Comparison of ENCODE assay signal across 1 cellular context in genomic region chr3:32969656-32970055, GRCh38.
TF ChIP-seq lines count a peak whose summit lies in the region.

No MANE protein-coding gene starts in this region.

TF ChIP-seq in HepG2, 621 proteins besides CTCF, POLR2A, EP300 and RAD21 (continued from another document and continues in another):
- TF ChIP-seq AFF4 (CRISPR knock-in tag; IDR thresholded peaks at IDR 0.05) (no peak), SAP130 (CRISPR knock-in tag; IDR thresholded peaks at IDR 0.05; ENCODE audit: low read depth) (peak; percentile 61), TRAFD1 (CRISPR knock-in tag; IDR thresholded peaks at IDR 0.05; ENCODE audit: borderline replicate concordance) (no peak), RBM22 (optimal IDR thresholded peaks at IDR 0.05; ENCODE audit: low read length) (no peak), SMAD3 (CRISPR knock-in tag; IDR thresholded peaks at IDR 0.05) (no peak), KLF11 (CRISPR knock-in tag; IDR thresholded peaks at IDR 0.05) (no peak), ZNF337 (CRISPR knock-in tag; IDR thresholded peaks at IDR 0.05; ENCODE audit: borderline replicate concordance, low read depth) (no peak), E2F2 (CRISPR knock-in tag; IDR thresholded peaks at IDR 0.05; ENCODE audit: borderline replicate concordance) (no peak), ZBTB7B (CRISPR knock-in tag; IDR thresholded peaks at IDR 0.05) (no peak), ZFP36L2 (CRISPR knock-in tag; IDR thresholded peaks at IDR 0.05) (no peak), FLYWCH1 (CRISPR knock-in tag; IDR thresholded peaks at IDR 0.05) (no peak), SUZ12 (IDR thresholded peaks at IDR 0.05; ENCODE audit: low read depth, low read length) (no peak), ISX (CRISPR knock-in tag; conservative IDR thresholded peaks at IDR 0.05) (no peak), ELF3 (CRISPR knock-in tag; IDR thresholded peaks at IDR 0.05) (0 out of 2 replicates have a peak, but pooled peaks have one; percentile 28), RFX3 (CRISPR knock-in tag; IDR thresholded peaks at IDR 0.05) (no peak), ZZZ3 (CRISPR knock-in tag; IDR thresholded peaks at IDR 0.05; ENCODE audit: borderline replicate concordance) (no peak), NR2C2 (CRISPR knock-in tag; IDR thresholded peaks at IDR 0.05; ENCODE audit: borderline replicate concordance) (no peak), ATM (IDR thresholded peaks at IDR 0.05; ENCODE audit: borderline replicate concordance) (no peak), GTF2F1 (IDR thresholded peaks at IDR 0.05; ENCODE audit: low read length) (no peak), ZNF546 (CRISPR knock-in tag; conservative IDR thresholded peaks at IDR 0.05) (no peak), HMG20B (CRISPR knock-in tag; conservative IDR thresholded peaks at IDR 0.05) (no peak), PRDM15 (CRISPR knock-in tag; IDR thresholded peaks at IDR 0.05) (no peak), TEAD3 (CRISPR knock-in tag; optimal IDR thresholded peaks at IDR 0.05; ENCODE audit: borderline replicate concordance) (peak; percentile 17), ZNF75D (CRISPR knock-in tag; IDR thresholded peaks at IDR 0.05; ENCODE audit: borderline replicate concordance) (no peak), THAP8 (CRISPR knock-in tag; IDR thresholded peaks at IDR 0.05; ENCODE audit: borderline replicate concordance) (no peak), POLR2AphosphoS2 (IDR thresholded peaks at IDR 0.05; ENCODE audit: low read depth, low read length) (no peak), ZNF589 (CRISPR knock-in tag; conservative IDR thresholded peaks at IDR 0.05) (no peak), DZIP1 (CRISPR knock-in tag; IDR thresholded peaks at IDR 0.05) (no peak), CERS6 (CRISPR knock-in tag; IDR thresholded peaks at IDR 0.05) (no peak), ZFP90 (CRISPR knock-in tag; IDR thresholded peaks at IDR 0.05; ENCODE audit: borderline replicate concordance) (no peak), MAF1 (CRISPR knock-in tag; IDR thresholded peaks at IDR 0.05; ENCODE audit: borderline replicate concordance) (no peak), PCBP2 (optimal IDR thresholded peaks at IDR 0.05; ENCODE audit: low read depth, low read length, poor library complexity, severe bottlenecking) (no peak), ZNF672 (CRISPR knock-in tag; IDR thresholded peaks at IDR 0.05) (no peak), FOSL2 (CRISPR knock-in tag; IDR thresholded peaks at IDR 0.05) (peak; percentile 94), HOXA3 (CRISPR knock-in tag; IDR thresholded peaks at IDR 0.05) (no peak), CREM (IDR thresholded peaks at IDR 0.05) (no peak), CREM (CRISPR knock-in tag; IDR thresholded peaks at IDR 0.05) (no peak), GRHL1 (CRISPR knock-in tag; conservative IDR thresholded peaks at IDR 0.05) (no peak), ATRX (CRISPR knock-in tag; IDR thresholded peaks at IDR 0.05; ENCODE audit: borderline replicate concordance) (no peak), PHF20 (CRISPR knock-in tag; IDR thresholded peaks at IDR 0.05) (no peak), ZNF883 (CRISPR knock-in tag; IDR thresholded peaks at IDR 0.05; ENCODE audit: not compliant biosample characterization) (no peak), RCOR2 (CRISPR knock-in tag; IDR thresholded peaks at IDR 0.05) (peak; percentile 23; the same call in 1 of the 2 replicates), ZNF563 (CRISPR knock-in tag; IDR thresholded peaks at IDR 0.05) (no peak), RARG (CRISPR knock-in tag; IDR thresholded peaks at IDR 0.05; ENCODE audit: low read depth) (no peak), HCFC1 (IDR thresholded peaks at IDR 0.05; ENCODE audit: low read depth, low read length) (no peak), ZNF850 (CRISPR knock-in tag; conservative IDR thresholded peaks at IDR 0.05) (no peak), ZMAT5 (CRISPR knock-in tag; IDR thresholded peaks at IDR 0.05; ENCODE audit: borderline replicate concordance, low read depth) (no peak), ZNF569 (CRISPR knock-in tag; IDR thresholded peaks at IDR 0.05; ENCODE audit: borderline replicate concordance) (no peak)
